Comparison of ENCODE assay signal across 8 cellular contexts in genomic region chr6:108557494-108558371, GRCh38. TPM values are rescaled to one million over a fixed set of nuclear protein-coding genes. Genes with fewer than 3 reads are reported as not detected.
DNase-seq lines count a peak whose midpoint lies in the region; ATAC-seq and TF ChIP-seq lines count a peak whose summit lies in the region.

No MANE protein-coding gene starts in this region.

- H2AFZ ChIP-seq in KMS-11 (ENCODE audit: low read depth), result peak overlapping the region; percentile 46
- peak overlapping the region; percentile 10 for H2AFZ ChIP-seq in neuron (ENCODE audit: low read depth, low read length)

- peak; percentile 77 for DNase-seq in ELF-1 (ENCODE audit: low read depth, low spot score)
- DNase-seq in SK-N-DZ (ENCODE audit: low spot score), result peak; percentile 87
- DNase-seq in activated naive CD4-positive, alpha-beta T cell treated with anti-CD3 and anti-CD28 coated beads for 36 hours, result peak; percentile 56
- DNase-seq in germinal center (ENCODE audit: low spot score), result peak; percentile 84
- peak in 38 of 49 donors; percentile 45 to 95 (median 84) for DNase-seq in substantia nigra (lab: John Stamatoyannopoulos, UW)

- no peaks in the 10 kb centered on the region for H3K27me3 ChIP-seq in KMS-11 (ENCODE audit: insufficient read depth, low read depth)
- no peaks in the 10 kb centered on the region for H3K27me3 ChIP-seq in neuron (ENCODE audit: insufficient read depth, low read length)

- no peak; the same call in 1 of the 2 replicates for TF ChIP-seq CTCF in KMS-11 (conservative IDR thresholded peaks at IDR 0.05; ENCODE audit: low read depth, low read length)

- peaks cover 12% of the 10 kb centered on the region for H3K4me1 Mint-ChIP-seq in activated naive CD4-positive, alpha-beta T cell treated with anti-CD3 and anti-CD28 coated beads for 36 hours (ENCODE audit: low read depth)

- peaks cover 3% of the 10 kb centered on the region for H3K36me3 Mint-ChIP-seq in activated naive CD4-positive, alpha-beta T cell treated with anti-CD3 and anti-CD28 coated beads for 36 hours (ENCODE audit: low read depth)

- H3K4me3 ChIP-seq in KMS-11 (IDR thresholded peaks at IDR 0.05; ENCODE audit: insufficient read depth, low read depth, low read length) (no peak overlapping the region), neuron (ENCODE audit: low read length) (peak overlapping the region; percentile 74)

- H3K27ac ChIP-seq in KMS-11 (peak overlapping the region; percentile 75), substantia nigra (ENCODE audit: low read depth, low read length, poor library complexity, severe bottlenecking) (peak overlapping the region; percentile 97)

- CTCF ChIA-PET in activated naive CD4-positive, alpha-beta T cell treated with anti-CD3 and anti-CD28 coated beads for 36 hours (lab: Charles Lee), result interaction anchor here (0.8 to 3.5 kb wide), 4 partner anchors 16 to 515 kb away, joined by 3 to 13 read pairs (median 3); partner anchors contain the start of gene ARMC2

- intact Hi-C loops in activated naive CD4-positive, alpha-beta T cell treated with anti-CD3 and anti-CD28 coated beads for 36 hours (cut with micrococcal nuclease), result loop anchor here (1.0 to 5.0 kb wide), 13 partner anchors 73 to 925 kb away; partner anchors contain the start of genes CD164, CEP57L1, OSTM1 and SNX3

- H3K4me1 ChIP-seq in KMS-11 (ENCODE audit: low read depth, poor library complexity, severe bottlenecking), result peaks cover 7% of the 10 kb centered on the region
- peaks cover 16% of the 10 kb centered on the region for H3K4me1 ChIP-seq in neuron (ENCODE audit: insufficient read depth, low read length)

- H3K27me3 Mint-ChIP-seq in activated naive CD4-positive, alpha-beta T cell treated with anti-CD3 and anti-CD28 coated beads for 36 hours (ENCODE audit: low read depth), result peaks cover 8% of the 10 kb centered on the region

- H3K36me3 ChIP-seq in KMS-11 (ENCODE audit: insufficient read depth) (no peaks in the 10 kb centered on the region), neuron (ENCODE audit: insufficient read depth, low read length) (no peaks in the 10 kb centered on the region)

- no peaks in the 10 kb centered on the region for H3K9me3 Mint-ChIP-seq in activated naive CD4-positive, alpha-beta T cell treated with anti-CD3 and anti-CD28 coated beads for 36 hours

- H3K27ac Mint-ChIP-seq in activated naive CD4-positive, alpha-beta T cell treated with anti-CD3 and anti-CD28 coated beads for 36 hours, result peak overlapping the region; percentile 89

- H3K4me3 Mint-ChIP-seq in activated naive CD4-positive, alpha-beta T cell treated with anti-CD3 and anti-CD28 coated beads for 36 hours, result peak overlapping the region; percentile 88

- no peak for ATAC-seq in HG02884 (IDR thresholded peaks at IDR 0.05; ENCODE audit: unreplicated experiment)

- peaks cover 14% of the 10 kb centered on the region for H3K79me2 ChIP-seq in KMS-11 (ENCODE audit: insufficient read depth, low read depth)

- no peaks in the 10 kb centered on the region for H4K20me1 ChIP-seq in KMS-11 (ENCODE audit: insufficient read depth)

- H3K9me3 ChIP-seq in neuron (ENCODE audit: low read length), result peaks cover 9% of the 10 kb centered on the region

- H3K4me2 ChIP-seq in KMS-11, result peak overlapping the region; percentile 71

- peak overlapping the region; percentile 65; the same call in 1 of the 2 replicates for H3K9ac ChIP-seq in KMS-11

RNA-seq across cellular contexts. Expression of gene FOXO3, which starts 3.0 kb away (rescaled TPM):
- 25.5 and 26.1 TPM in 2 replicates for polyA plus RNA-seq in SK-N-DZ (2014; cell fraction: cytosol; rRNA removed)
- polyA plus RNA-seq in SK-N-DZ (2014; cell fraction: nucleus; rRNA removed), result 9.4 and 14.1 TPM in 2 replicates
- 1 to 10 TPM; 3.1 to 3.6 TPM for total RNA-seq in activated naive CD4-positive, alpha-beta T cell treated with anti-CD3 and anti-CD28 coated beads for 36 hours
